15 cellular contexts compared by ENCODE assay signal in the genomic region with DNA sequence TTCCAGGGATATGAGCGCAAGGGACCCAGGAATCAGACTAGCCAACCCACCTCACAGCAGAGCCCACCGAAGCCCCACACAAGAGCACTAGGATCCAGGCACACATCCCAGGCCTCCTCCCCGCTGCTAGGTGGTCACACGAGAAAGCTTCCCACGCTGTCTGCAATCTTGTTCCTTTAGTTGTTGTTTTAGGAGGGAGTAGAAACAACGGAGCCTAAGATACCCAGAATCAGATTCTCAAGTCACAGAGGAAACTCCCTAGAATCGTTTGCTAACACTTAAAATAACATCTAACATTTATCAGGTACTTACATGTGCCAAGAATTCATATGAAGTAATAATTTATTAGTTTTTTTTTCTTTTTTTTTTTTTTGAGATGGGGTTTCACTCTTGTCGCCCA. TPM values are rescaled to one million over a fixed set of nuclear protein-coding genes. Genes with fewer than 3 reads are reported as not detected.
DNase-seq lines count a peak whose midpoint lies in the region; ATAC-seq and TF ChIP-seq lines count a peak whose summit lies in the region.
"Had no signal": no experiment of that assay in that cellular context is flagged by ENCODE, and none has a peak within 500 bp of the region (broad histone marks: within the 10 kb centered on the region; RNA-seq: fewer than 3 reads in every experiment).

No MANE protein-coding gene starts in this region.

- intact Hi-C loops in CD4-positive, alpha-beta T cell (cut with DNase I, micrococcal nuclease), result loop anchor here in 1 of 2 experiments (10.0 kb wide), 2 partner anchors 462 to 738 kb away; partner anchors contain the start of genes RMDN2 and SOS1

- H3K9me3 ChIP-seq in CD4-positive, alpha-beta T cell (ENCODE audit: control insufficient read depth, low read length), result no peaks in the 10 kb centered on the region
- no peaks in the 10 kb centered on the region for H3K9me3 ChIP-seq in neutrophil

- H3K9me3 Mint-ChIP-seq in CD4-positive, alpha-beta T cell, result no peaks in the 10 kb centered on the region
- no peaks in the 10 kb centered on the region for H3K9me3 Mint-ChIP-seq in T-cell
- H3K9me3 Mint-ChIP-seq: CD4-positive, alpha-beta memory T cell had no signal

- ATAC-seq in CD4-positive, alpha-beta T cell (ENCODE audit: poor library complexity), result no peak
- ATAC-seq in GM21367 (IDR thresholded peaks at IDR 0.05; ENCODE audit: unreplicated experiment), result no peak
- ATAC-seq in GM18873 (IDR thresholded peaks at IDR 0.05; ENCODE audit: low FRiP score, unreplicated experiment), result no peak
- ATAC-seq in T-cell (replicated peaks in 1 of 4), result no peak

- H3K4me1 Mint-ChIP-seq in CD4-positive, alpha-beta T cell (ENCODE audit: low read depth), result peaks cover 43% of the 10 kb centered on the region
- peaks cover 17 to 30% (median 23%) of the 10 kb centered on the region in 3 donors for H3K4me1 Mint-ChIP-seq in T-cell

- DNase-seq in CD4-positive, alpha-beta T cell, result no peak
- no peak for DNase-seq in HEK293T (ENCODE audit: extremely low spot score)
- DNase-seq in left kidney (ENCODE audit: low read depth, low spot score), result peak; percentile 32
- no peak for DNase-seq in T-cell
- DNase-seq: C1 segment of cervical spinal cord; CD4-positive, alpha-beta memory T cell; DND-41; GF-D8; H7; IMR-90 had no signal

- POLR2A ChIA-PET in CD4-positive, alpha-beta T cell (lab: Charles Lee), result interaction anchor here (4.3 kb wide), 1 partner anchor 10 kb away, joined by 20 read pairs; the partner anchor contains the start of gene ATL2
- POLR2A ChIA-PET in HEK293T (lab: Yijun Ruan, JAX), result no interaction called here
- POLR2A ChIA-PET in T-cell (lab: Charles Lee), result interaction anchor here in 1 of 2 donors (0.7 kb wide), 1 partner anchor 352 kb away, joined by 4 read pairs; no protein-coding TSS in a partner anchor

- no peak for TF ChIP-seq CTCF in CD4-positive, alpha-beta T cell (IDR thresholded peaks at IDR 0.05)
- TF ChIP-seq CTCF in neutrophil (IDR thresholded peaks at IDR 0.05), result no peak

- H3K27ac ChIP-seq in CD4-positive, alpha-beta T cell (ENCODE audit: low read depth, low read length), result no peak overlapping the region
- H3K27ac ChIP-seq in neutrophil, result peak overlapping the region; percentile 30
- H3K27ac ChIP-seq: GM23248 had no signal

- CTCF ChIA-PET in CD4-positive, alpha-beta T cell (lab: Charles Lee), result no interaction called here
- CTCF ChIA-PET in HEK293T (lab: Yijun Ruan, JAX), result no interaction called here
- CTCF ChIA-PET in T-cell (lab: Charles Lee), result interaction anchor here in 1 of 2 donors (0.5 to 0.6 kb wide), 2 partner anchors 80 to 307 kb away, joined by 3 to 5 read pairs; no protein-coding TSS in a partner anchor

- peak overlapping the region; percentile 33 for H3K27ac Mint-ChIP-seq in CD4-positive, alpha-beta T cell
- H3K27ac Mint-ChIP-seq in T-cell, result no peak overlapping the region
- H3K27ac Mint-ChIP-seq: B cell had no signal

- no peaks in the 10 kb centered on the region for H3K27me3 Mint-ChIP-seq in CD4-positive, alpha-beta T cell
- H3K27me3 Mint-ChIP-seq in T-cell, result peaks cover 0 to 6% of the 10 kb centered on the region in 2 donors

- peaks cover 11 to 14% of the 10 kb centered on the region in 2 experiments for H3K4me1 ChIP-seq in neutrophil (ENCODE audit: control insufficient read depth in 1 of 2, insufficient read depth in 1 of 2, low read depth in 1 of 2, low read length in 1 of 2)

- H3K36me3 Mint-ChIP-seq in CD4-positive, alpha-beta T cell (ENCODE audit: low read depth), result no peaks in the 10 kb centered on the region
- no peaks in the 10 kb centered on the region for H3K36me3 Mint-ChIP-seq in T-cell
- H3K36me3 Mint-ChIP-seq: CD4-positive, alpha-beta memory T cell had no signal

- no peak overlapping the region for H3K4me3 ChIP-seq in neutrophil (ENCODE audit: low read depth in 1 of 2, low read length in 1 of 2)
- H3K4me3 ChIP-seq: GM23248 had no signal

- H3K4me3 Mint-ChIP-seq in CD4-positive, alpha-beta T cell, result no peak overlapping the region
- no peak overlapping the region for H3K4me3 Mint-ChIP-seq in T-cell
- H3K4me3 Mint-ChIP-seq: B cell had no signal

- H3K36me3 ChIP-seq in neutrophil, result no peaks in the 10 kb centered on the region

- H3K27me3 ChIP-seq in CD4-positive, alpha-beta T cell (ENCODE audit: control insufficient read depth, insufficient read depth, low read length), result no peaks in the 10 kb centered on the region
- H3K27me3 ChIP-seq in neutrophil, result no peaks in the 10 kb centered on the region

TF ChIP-seq in HEK293T, 16 proteins besides CTCF, POLR2A, EP300 and RAD21:
- TF ChIP-seq ELF4 (IDR thresholded peaks at IDR 0.05) (no peak), BHLHE40 (IDR thresholded peaks at IDR 0.05; ENCODE audit: borderline replicate concordance) (no peak), SP1 (IDR thresholded peaks at IDR 0.05) (no peak), TARDBP (IDR thresholded peaks at IDR 0.05) (no peak), ZNF384 (IDR thresholded peaks at IDR 0.05) (0 out of 2 replicates have a peak, but pooled peaks have one; percentile 50)

RNA-seq across cellular contexts. Expression of gene ATL2, which starts 9.8 kb away (rescaled TPM):
- total RNA-seq in CD4-positive, alpha-beta T cell, result 10 to 100 TPM; 85.5 to 91.7 TPM
- total RNA-seq in T-cell, result 10 to 100 TPM; 43.6 to 60.1 (median 50.0) TPM
